ENCODE assay signal across 2 cellular contexts in the genomic region with DNA sequence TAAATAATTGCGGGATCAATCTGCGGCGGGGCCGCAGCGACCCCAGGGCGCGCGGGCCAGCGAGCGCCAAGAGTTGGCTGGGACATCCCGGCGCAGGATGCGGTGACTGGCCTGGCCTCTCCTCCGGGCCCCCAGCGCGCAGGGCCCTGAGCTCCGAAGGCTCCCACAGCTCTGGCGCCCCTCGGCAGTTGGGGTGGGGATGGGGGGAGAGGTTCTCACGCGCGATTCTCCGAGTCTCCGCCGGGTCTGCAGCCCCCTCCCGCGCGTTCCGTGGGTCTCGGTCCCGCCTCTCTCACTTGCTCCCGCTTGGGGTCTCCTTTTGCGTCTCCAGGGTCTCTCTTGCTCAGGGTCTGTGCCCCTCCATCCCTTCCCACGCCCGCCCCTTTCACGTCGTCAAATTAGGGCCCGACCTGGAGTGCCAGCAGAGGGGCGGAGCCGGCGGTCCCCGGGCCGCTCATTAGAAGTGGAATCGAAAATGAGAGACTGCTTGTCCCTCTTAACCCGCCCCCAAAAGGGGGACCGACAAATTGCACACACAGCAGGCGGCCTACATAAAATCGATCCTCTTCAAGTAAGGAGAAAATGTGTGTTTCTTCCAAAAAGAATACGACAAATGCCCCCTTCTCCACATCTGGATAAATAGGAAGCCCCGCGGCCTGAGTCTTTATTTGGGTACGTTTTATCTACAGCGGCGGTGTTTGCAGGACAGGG.
TF ChIP-seq lines count a peak whose summit lies in the region.

No MANE protein-coding gene starts in this region.

TF ChIP-seq in GM23338, 12 proteins besides CTCF, POLR2A, EP300 and RAD21:
- TF ChIP-seq EZH2 (IDR thresholded peaks at IDR 0.05; ENCODE audit: low read depth, unreplicated experiment) (peak; percentile 96), STAT1 (IDR thresholded peaks at IDR 0.05; ENCODE audit: unreplicated experiment) (no peak)
- TF ChIP-seq, protein P1, sequence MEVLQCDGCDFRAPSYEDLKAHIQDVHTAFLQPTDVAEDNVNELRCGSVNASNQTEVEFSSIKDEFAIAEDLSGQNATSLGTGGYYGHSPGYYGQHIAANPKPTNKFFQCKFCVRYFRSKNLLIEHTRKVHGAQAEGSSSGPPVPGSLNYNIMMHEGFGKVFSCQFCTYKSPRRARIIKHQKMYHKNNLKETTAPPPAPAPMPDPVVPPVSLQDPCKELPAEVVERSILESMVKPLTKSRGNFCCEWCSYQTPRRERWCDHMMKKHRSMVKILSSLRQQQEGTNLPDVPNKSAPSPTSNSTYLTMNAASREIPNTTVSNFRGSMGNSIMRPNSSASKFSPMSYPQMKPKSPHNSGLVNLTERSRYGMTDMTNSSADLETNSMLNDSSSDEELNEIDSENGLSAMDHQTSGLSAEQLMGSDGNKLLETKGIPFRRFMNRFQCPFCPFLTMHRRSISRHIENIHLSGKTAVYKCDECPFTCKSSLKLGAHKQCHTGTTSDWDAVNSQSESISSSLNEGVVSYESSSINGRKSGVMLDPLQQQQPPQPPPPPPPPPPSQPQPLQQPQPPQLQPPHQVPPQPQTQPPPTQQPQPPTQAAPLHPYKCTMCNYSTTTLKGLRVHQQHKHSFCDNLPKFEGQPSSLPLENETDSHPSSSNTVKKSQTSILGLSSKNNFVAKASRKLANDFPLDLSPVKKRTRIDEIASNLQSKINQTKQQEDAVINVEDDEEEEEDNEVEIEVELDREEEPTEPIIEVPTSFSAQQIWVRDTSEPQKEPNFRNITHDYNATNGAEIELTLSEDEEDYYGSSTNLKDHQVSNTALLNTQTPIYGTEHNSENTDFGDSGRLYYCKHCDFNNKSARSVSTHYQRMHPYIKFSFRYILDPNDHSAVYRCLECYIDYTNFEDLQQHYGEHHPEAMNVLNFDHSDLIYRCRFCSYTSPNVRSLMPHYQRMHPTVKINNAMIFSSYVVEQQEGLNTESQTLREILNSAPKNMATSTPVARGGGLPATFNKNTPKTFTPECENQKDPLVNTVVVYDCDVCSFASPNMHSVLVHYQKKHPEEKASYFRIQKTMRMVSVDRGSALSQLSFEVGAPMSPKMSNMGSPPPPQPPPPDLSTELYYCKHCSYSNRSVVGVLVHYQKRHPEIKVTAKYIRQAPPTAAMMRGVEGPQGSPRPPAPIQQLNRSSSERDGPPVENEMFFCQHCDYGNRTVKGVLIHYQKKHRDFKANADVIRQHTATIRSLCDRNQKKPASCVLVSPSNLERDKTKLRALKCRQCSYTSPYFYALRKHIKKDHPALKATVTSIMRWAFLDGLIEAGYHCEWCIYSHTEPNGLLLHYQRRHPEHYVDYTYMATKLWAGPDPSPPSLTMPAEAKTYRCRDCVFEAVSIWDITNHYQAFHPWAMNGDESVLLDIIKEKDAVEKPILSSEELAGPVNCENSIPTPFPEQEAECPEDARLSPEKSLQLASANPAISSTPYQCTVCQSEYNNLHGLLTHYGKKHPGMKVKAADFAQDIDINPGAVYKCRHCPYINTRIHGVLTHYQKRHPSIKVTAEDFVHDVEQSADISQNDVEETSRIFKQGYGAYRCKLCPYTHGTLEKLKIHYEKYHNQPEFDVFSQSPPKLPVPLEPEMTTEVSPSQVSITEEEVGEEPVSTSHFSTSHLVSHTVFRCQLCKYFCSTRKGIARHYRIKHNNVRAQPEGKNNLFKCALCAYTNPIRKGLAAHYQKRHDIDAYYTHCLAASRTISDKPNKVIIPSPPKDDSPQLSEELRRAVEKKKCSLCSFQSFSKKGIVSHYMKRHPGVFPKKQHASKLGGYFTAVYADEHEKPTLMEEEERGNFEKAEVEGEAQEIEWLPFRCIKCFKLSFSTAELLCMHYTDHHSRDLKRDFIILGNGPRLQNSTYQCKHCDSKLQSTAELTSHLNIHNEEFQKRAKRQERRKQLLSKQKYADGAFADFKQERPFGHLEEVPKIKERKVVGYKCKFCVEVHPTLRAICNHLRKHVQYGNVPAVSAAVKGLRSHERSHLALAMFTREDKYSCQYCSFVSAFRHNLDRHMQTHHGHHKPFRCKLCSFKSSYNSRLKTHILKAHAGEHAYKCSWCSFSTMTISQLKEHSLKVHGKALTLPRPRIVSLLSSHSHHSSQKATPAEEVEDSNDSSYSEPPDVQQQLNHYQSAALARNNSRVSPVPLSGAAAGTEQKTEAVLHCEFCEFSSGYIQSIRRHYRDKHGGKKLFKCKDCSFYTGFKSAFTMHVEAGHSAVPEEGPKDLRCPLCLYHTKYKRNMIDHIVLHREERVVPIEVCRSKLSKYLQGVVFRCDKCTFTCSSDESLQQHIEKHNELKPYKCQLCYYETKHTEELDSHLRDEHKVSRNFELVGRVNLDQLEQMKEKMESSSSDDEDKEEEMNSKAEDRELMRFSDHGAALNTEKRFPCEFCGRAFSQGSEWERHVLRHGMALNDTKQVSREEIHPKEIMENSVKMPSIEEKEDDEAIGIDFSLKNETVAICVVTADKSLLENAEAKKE (CRISPR knock-in tag; IDR thresholded peaks at IDR 0.05): no peak

TF ChIP-seq in HepG2, 621 proteins besides CTCF, POLR2A, EP300 and RAD21:
- TF ChIP-seq CCDC6 (CRISPR knock-in tag; IDR thresholded peaks at IDR 0.05) (no peak), PHF21A (CRISPR knock-in tag; IDR thresholded peaks at IDR 0.05) (no peak), MYC (CRISPR knock-in tag; IDR thresholded peaks at IDR 0.05; ENCODE audit: borderline replicate concordance) (no peak)
- TF ChIP-seq, protein P2, sequence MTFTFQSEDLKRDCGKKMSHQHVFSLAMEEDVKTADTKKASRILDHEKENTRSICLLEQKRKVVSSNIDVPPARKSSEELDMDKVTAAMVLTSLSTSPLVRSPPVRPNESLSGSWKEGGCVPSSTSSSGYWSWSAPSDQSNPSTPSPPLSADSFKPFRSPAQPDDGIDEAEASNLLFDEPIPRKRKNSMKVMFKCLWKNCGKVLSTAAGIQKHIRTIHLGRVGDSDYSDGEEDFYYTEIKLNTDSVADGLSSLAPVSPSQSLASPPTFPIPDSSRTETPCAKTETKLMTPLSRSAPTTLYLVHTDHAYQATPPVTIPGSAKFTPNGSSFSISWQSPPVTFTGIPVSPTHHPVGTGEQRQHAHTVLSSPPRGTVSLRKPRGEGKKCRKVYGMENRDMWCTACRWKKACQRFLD (CRISPR knock-in tag; IDR thresholded peaks at IDR 0.05; ENCODE audit: borderline replicate concordance): no peak
